ENCODE assay signal across 18 cellular contexts in genomic region chr6:169248521-169248971, GRCh38. TPM values are rescaled to one million over a fixed set of nuclear protein-coding genes. Genes with fewer than 3 reads are reported as not detected.
DNase-seq lines count a peak whose midpoint lies in the region; ATAC-seq, FAIRE-seq and TF ChIP-seq lines count a peak whose summit lies in the region.
"Had no signal": no experiment of that assay in that cellular context is flagged by ENCODE, and none has a peak within 500 bp of the region (broad histone marks: within the 10 kb centered on the region; RNA-seq: fewer than 3 reads in every experiment).

No MANE protein-coding gene starts in this region.

- H3K14ac ChIP-seq in H1 (ENCODE audit: insufficient read length): no peak overlapping the region
- no peak overlapping the region for H3K14ac ChIP-seq in neuronal stem cell (ENCODE audit: low read length)

- peak in 2 of 3 donors; percentile 36 to 40 for DNase-seq in Peyer's patch
- DNase-seq in H1 (ENCODE audit: low read depth in 1 of 2, low spot score in 2 of 2): no peak
- DNase-seq in neuronal stem cell (ENCODE audit: low spot score): no peak
- DNase-seq in suprapubic skin (ENCODE audit: low spot score in 2 of 2): peak; percentile 60 to 79
- DNase-seq in pancreas: no peak
- DNase-seq in epidermal melanocyte (ENCODE audit: insufficient read length, low spot score): no peak
- no peak for DNase-seq in foreskin fibroblast
- DNase-seq in germinal center (ENCODE audit: low spot score): no peak
- DNase-seq: GDM1, KBM-7, NCI-H1930, NCI-H345, NCI-H526, PC-3 had no signal

- no peak overlapping the region for H3K18ac ChIP-seq in H1 (ENCODE audit: extremely low read depth, low read length)
- peak overlapping the region; percentile 69 for H3K18ac ChIP-seq in neuronal stem cell (ENCODE audit: low read length)

- H2BK120ac ChIP-seq in H1 (replicated peaks; ENCODE audit: low read depth, low read length) (no peak overlapping the region), neuronal stem cell (ENCODE audit: low read depth, low read length) (no peak overlapping the region)

- H3K79me2 ChIP-seq in H1 (ENCODE audit: control insufficient read depth in 1 of 2, insufficient read depth in 2 of 2, low read length in 2 of 2): no peaks in the 10 kb centered on the region

- no peak overlapping the region for H2BK12ac ChIP-seq in H1 (ENCODE audit: low read depth, low read length)
- no peak overlapping the region for H2BK12ac ChIP-seq in neuronal stem cell (ENCODE audit: low read length)

- 93% methylated on average over 35 of the region's 36 CpGs; no CpG with 5 or more reads in 1 of the 2 experiments for WGBS in H1 (ENCODE audit: extremely low coverage in 1 of 2, insufficient coverage in 1 of 2, insufficient read length in 1 of 2, insufficient replicate concordance in 2 of 2, low coverage in 1 of 2, low lambda C conversion rate in 2 of 2, missing lambda C conversion rate in 1 of 2), 2 experiments
- WGBS in neuronal stem cell (ENCODE audit: extremely low coverage in 2 of 2, insufficient read length in 2 of 2, insufficient replicate concordance in 1 of 2), 2 donors: no CpG with 5 or more reads among the region's 36 CpGs
- 97% methylated on average over 19 of the region's 36 CpGs for WGBS in suprapubic skin
- 88 to 94% methylated on average over 36 of the region's 36 CpGs for WGBS in pancreas, 2 donors

- H3K23ac ChIP-seq in H1 (ENCODE audit: insufficient read length) (no peak overlapping the region), neuronal stem cell (ENCODE audit: low read depth, low read length, poor library complexity) (peak overlapping the region; percentile 36)

- H3K9me3 ChIP-seq in Peyer's patch (no peaks in the 10 kb centered on the region), H1 (ENCODE audit: insufficient read depth in 2 of 2, low read depth in 1 of 2, low read length in 1 of 2) (peaks cover 0 to 7% of the 10 kb centered on the region in 2 experiments; a peak in 2 of 4 replicates), neuronal stem cell (replicated peaks in 1 of 2; ENCODE audit: control insufficient read depth in 2 of 2, insufficient read depth in 1 of 2, low read depth in 1 of 2, low read length in 2 of 2) (peaks cover 0 to 9% of the 10 kb centered on the region in 2 donors), suprapubic skin (no peaks in the 10 kb centered on the region), pancreas (no peaks in the 10 kb centered on the region)
- H3K9me3 ChIP-seq: Caco-2, HAP-1 had no signal

- H4K5ac ChIP-seq in H1 (ENCODE audit: insufficient read length, low read depth, low read length): no peak overlapping the region

- H2BK5ac ChIP-seq in H1 (ENCODE audit: low read depth, low read length): no peak overlapping the region
- no peak overlapping the region for H2BK5ac ChIP-seq in neuronal stem cell (ENCODE audit: low read length)

- H3K27me3 ChIP-seq in Peyer's patch (peaks cover 0 to 2% of the 10 kb centered on the region in 2 donors), H1 (replicated peaks in 1 of 4; ENCODE audit: control insufficient read depth in 3 of 4, extremely low read depth in 1 of 4, insufficient read depth in 3 of 4, low read length in 3 of 4) (peaks cover 0 to 4% (median 3%) of the 10 kb centered on the region in 4 experiments; a peak in 4 of 7 replicates), neuronal stem cell (ENCODE audit: control insufficient read depth in 3 of 3, insufficient read depth in 3 of 3, low read depth in 1 of 3, low read length in 3 of 3) (peaks cover 0 to 21% (median 16%) of the 10 kb centered on the region in 3 experiments), suprapubic skin (no peaks in the 10 kb centered on the region), pancreas (peaks cover 0 to 11% (median 3%) of the 10 kb centered on the region in 4 donors)

- no peak for FAIRE-seq in H1 (lab: Jason Lieb, UNC)
- FAIRE-seq in pancreas (lab: Jason Lieb, UNC): no peak

- peaks cover 10% of the 10 kb centered on the region; the same call in 1 of the 2 replicates for H3K23me2 ChIP-seq in H1 (ENCODE audit: low read depth, low read length)

- CTCF ChIA-PET in H1 (lab: Charles Lee; ENCODE audit: partially characterized antibody): interaction anchor here (0.8 kb wide), 1 partner anchor 10 kb away, joined by 3 read pairs; no protein-coding TSS in a partner anchor

- no peak overlapping the region for H4K91ac ChIP-seq in H1 (replicated peaks; ENCODE audit: insufficient read length, low read length)
- H4K91ac ChIP-seq in neuronal stem cell (ENCODE audit: low read depth, low read length, poor library complexity): no peak overlapping the region

- no peak overlapping the region for H3K27ac ChIP-seq in Peyer's patch
- no peak overlapping the region for H3K27ac ChIP-seq in H1 (ENCODE audit: low read depth, low read length)
- H3K27ac ChIP-seq in neuronal stem cell (replicated peaks; ENCODE audit: low read length): no peak overlapping the region
- no peak overlapping the region for H3K27ac ChIP-seq in suprapubic skin
- H3K27ac ChIP-seq in pancreas: no peak overlapping the region
- H3K27ac ChIP-seq: RWPE1 had no signal

- no peak overlapping the region for H3K4me3 ChIP-seq in Peyer's patch
- H3K4me3 ChIP-seq in H1 (ENCODE audit: extremely low read depth in 1 of 4, insufficient read depth in 2 of 4, low read depth in 3 of 4, low read length in 4 of 4): no peak overlapping the region
- H3K4me3 ChIP-seq in neuronal stem cell (ENCODE audit: low read length in 2 of 2): peak overlapping the region in 1 of 2 donors; percentile 71
- no peak overlapping the region for H3K4me3 ChIP-seq in suprapubic skin
- no peak overlapping the region for H3K4me3 ChIP-seq in pancreas
- H3K4me3 ChIP-seq in foreskin fibroblast (ENCODE audit: low read depth in 1 of 2, low read length in 2 of 2): no peak overlapping the region
- H3K4me3 ChIP-seq: HAP-1 had no signal

- TF ChIP-seq EP300 in H1 (IDR thresholded peaks at IDR 0.05; ENCODE audit: borderline replicate concordance in 1 of 2, low read depth in 2 of 2, low read length in 2 of 2): no peak
- TF ChIP-seq EP300 in suprapubic skin (IDR thresholded peaks at IDR 0.05): no peak

- H3K4me2 ChIP-seq in H1 (ENCODE audit: insufficient read depth in 1 of 2, low read depth in 2 of 2, low read length in 2 of 2) (no peak overlapping the region), neuronal stem cell (ENCODE audit: insufficient read depth, low read length, poor library complexity, severe bottlenecking) (no peak overlapping the region)

- H2BK15ac ChIP-seq in H1 (ENCODE audit: low read length) (no peak overlapping the region), neuronal stem cell (ENCODE audit: low read length) (no peak overlapping the region)

- H4K8ac ChIP-seq in H1 (ENCODE audit: extremely low read depth, insufficient read depth, low read length) (no peak overlapping the region; the same call in 1 of the 2 replicates), neuronal stem cell (ENCODE audit: low read depth, low read length) (no peak overlapping the region)

- no peak overlapping the region for H3K56ac ChIP-seq in H1 (replicated peaks; ENCODE audit: insufficient read length, low read depth, low read length)

- 0 out of 2 replicates have a peak overlapping the region, but pooled peaks have one; percentile 40 for H2BK20ac ChIP-seq in H1 (ENCODE audit: low read length)

- ATAC-seq in pancreas: no peak
- ATAC-seq: PC-3 had no signal

- no peak overlapping the region for H3K9ac ChIP-seq in H1 (replicated peaks in 1 of 4; ENCODE audit: extremely low read depth in 1 of 4, low read depth in 3 of 4, low read length in 3 of 4)
- H3K9ac ChIP-seq in neuronal stem cell (ENCODE audit: low read depth, low read length, poor library complexity): no peak overlapping the region

- H2AFZ ChIP-seq in H1 (ENCODE audit: low read length) (no peak overlapping the region), neuronal stem cell (ENCODE audit: low read length) (no peak overlapping the region)

- H3K4ac ChIP-seq in H1 (replicated peaks; ENCODE audit: insufficient read length, low read depth, low read length): no peak overlapping the region
- H3K4ac ChIP-seq in neuronal stem cell (ENCODE audit: low read length): no peak overlapping the region

- no peaks in the 10 kb centered on the region for H3K36me3 ChIP-seq in Peyer's patch
- H3K36me3 ChIP-seq in H1 (ENCODE audit: control insufficient read depth in 2 of 4, insufficient read depth in 4 of 4, low read length in 3 of 4): peaks cover 0 to 20% (median 15%) of the 10 kb centered on the region in 4 experiments; a peak in 6 of 8 replicates
- H3K36me3 ChIP-seq in neuronal stem cell (replicated peaks in 1 of 2; ENCODE audit: control insufficient read depth in 2 of 2, insufficient read depth in 2 of 2, low read length in 2 of 2): peaks cover 0 to 6% of the 10 kb centered on the region in 2 donors
- peaks cover 29% of the 10 kb centered on the region for H3K36me3 ChIP-seq in suprapubic skin
- H3K36me3 ChIP-seq in pancreas: no peaks in the 10 kb centered on the region
- H3K36me3 ChIP-seq: HAP-1 had no signal

- TF ChIP-seq POLR2A in Peyer's patch (IDR thresholded peaks at IDR 0.05): no peak
- no peak for TF ChIP-seq POLR2A in H1 (IDR thresholded peaks at IDR 0.05; ENCODE audit: control extremely low read depth in 1 of 2, low read depth in 2 of 2, low read length in 2 of 2)
- no peak for TF ChIP-seq POLR2A in suprapubic skin (IDR thresholded peaks at IDR 0.05)

- TF ChIP-seq CTCF in Peyer's patch (IDR thresholded peaks at IDR 0.05) (no peak), H1 (IDR thresholded peaks at IDR 0.05; ENCODE audit: control extremely low read depth in 1 of 3, insufficient read depth in 1 of 3, low read depth in 1 of 3, low read length in 3 of 3) (no peak), suprapubic skin (IDR thresholded peaks at IDR 0.05) (no peak), pancreas (IDR thresholded peaks at IDR 0.05) (no peak), foreskin fibroblast (IDR thresholded peaks at IDR 0.05; ENCODE audit: low read depth, low read length) (no peak)

- H4K20me1 ChIP-seq in H1 (replicated peaks in 1 of 2; ENCODE audit: control insufficient read depth in 1 of 2, insufficient read depth in 2 of 2, low read length in 2 of 2): peaks cover 0 to 10% of the 10 kb centered on the region in 2 experiments

- no peak for TF ChIP-seq RAD21 in H1 (IDR thresholded peaks at IDR 0.05 in 1 of 2, conservative IDR thresholded peaks at IDR 0.05 in 1 of 2; ENCODE audit: low read depth in 2 of 2, low read length in 2 of 2)

- intact Hi-C loops in pancreas (cut with DNase I): no loop called here

- H3K4me1 ChIP-seq in Peyer's patch (peaks cover 0 to under 1% (median 0%) of the 10 kb centered on the region in 4 donors), H1 (replicated peaks in 1 of 4; ENCODE audit: control insufficient read depth in 3 of 4, insufficient read depth in 4 of 4, low read length in 3 of 4) (peaks cover 7 to 24% (median 15%) of the 10 kb centered on the region in 4 experiments; a peak in 5 of 7 replicates), neuronal stem cell (ENCODE audit: control insufficient read depth in 2 of 2, insufficient read depth in 1 of 2, low read depth in 1 of 2, low read length in 2 of 2) (peaks cover 11 to 13% of the 10 kb centered on the region in 2 donors), suprapubic skin (peaks cover 35% of the 10 kb centered on the region), pancreas (no peaks in the 10 kb centered on the region)

- H3K79me1 ChIP-seq in H1 (ENCODE audit: low read depth, low read length): no peaks in the 10 kb centered on the region
- H3K79me1 ChIP-seq in neuronal stem cell (ENCODE audit: low read depth, low read length): no peaks in the 10 kb centered on the region

- POLR2A ChIA-PET in H1 (lab: Charles Lee; ENCODE audit: partially characterized antibody): interaction anchor here (1.2 to 1.3 kb wide), 2 partner anchors 9 to 10 kb away, joined by 3 read pairs; no protein-coding TSS in a partner anchor

- no peak overlapping the region for H2AK5ac ChIP-seq in H1 (ENCODE audit: low read depth, low read length)
- H2AK5ac ChIP-seq in neuronal stem cell (ENCODE audit: low read depth, low read length): no peak overlapping the region

RNA-seq across cellular contexts. Expression of gene THBS2, which starts 5.1 kb away (rescaled TPM):
- total RNA-seq in Peyer's patch (10 to 100 TPM in 3 of 4 donors, 1 to 10 TPM in 1; 5.4 to 28.3 (median 16.3) TPM), suprapubic skin (100 to 1,000 TPM in 2 of 4 donors, 10 to 100 TPM in 2; 80.9 to 149 (median 107) TPM), pancreas (10 to 100 TPM in 2 of 6 donors, 1 to 10 TPM in 4; 2.1 to 39.4 (median 3.6) TPM)
- total RNA-seq in H1 (2021; fragmentation: NEBNext Ultra II Directional; extraction: Animal tissue kit (Norgen Biotek cat#: 25700)): 22.5 and 23.3 TPM in 2 replicates
- polyA plus RNA-seq in H1 (2011; rRNA removed) (11.0 and 14.5 TPM in 2 replicates), pancreas (1 to 10 TPM in 1 of 2 donors, under 1 TPM in 1; 0.96 to 1.7 TPM)
- polyA plus RNA-seq in H1 (2011; cell fraction: cytosol; rRNA removed): 13.2 TPM
- 33.1 TPM for polyA plus RNA-seq in H1 (2011; cell fraction: nucleus; rRNA removed)
- polyA plus RNA-seq in H1 (2012, experiment 1 of 2): 9.6 to 12.8 TPM (median 11.3 TPM) in 4 replicates
- 3.1 TPM for polyA plus RNA-seq in H1 (2012, experiment 2 of 2)
- 21.3 TPM for polyA plus RNA-seq in H1 (2013, experiment 1 of 2)
- 17.4 TPM for polyA plus RNA-seq in H1 (2013, experiment 2 of 2)
- 23.9 and 27.8 TPM in 2 replicates for polyA minus RNA-seq in H1 (2011; rRNA and poly(A)+ RNA removed)
- 17.0 TPM for polyA minus RNA-seq in H1 (2011; cell fraction: cytosol; rRNA and poly(A)+ RNA removed)
- 19.3 TPM for polyA minus RNA-seq in H1 (2011; cell fraction: nucleus; rRNA and poly(A)+ RNA removed)
- polyA plus RNA-seq in neuronal stem cell (2013, experiment 1 of 2): 0.14 TPM
- 0.14 TPM for polyA plus RNA-seq in neuronal stem cell (2013, experiment 2 of 2)
- total RNA-seq: CD4-positive, alpha-beta T cell; PC-3 had no signal

Comparison
In these comparisons a context has a peak if more than half of its experiments do, and no peak if none do; other contexts are left out.
1. DNase-seq: peak in Peyer's patch (2 of 3) and suprapubic skin (2 of 2); none in H1 (0 of 2), neuronal stem cell (single experiment), pancreas (0 of 6), epidermal melanocyte (single experiment), foreskin fibroblast (0 of 2) and germinal center (single experiment).